ENCODE assay signal across 8 cellular contexts in genomic region chr10:72272689-72273409, GRCh38. TPM values are rescaled to one million over a fixed set of nuclear protein-coding genes. Genes with fewer than 3 reads are reported as not detected.
A peak's percentile ranks its signal among the peaks of the same experiment; 100 is the strongest.
DNase-seq lines count a peak whose midpoint lies in the region; ATAC-seq and TF ChIP-seq lines count a peak whose summit lies in the region.

No MANE protein-coding gene starts in this region.

- no peaks in the 10 kb centered on the region for H3K9me3 ChIP-seq in SJSA1 (replicated peaks)
- H3K9me3 ChIP-seq in iPS-20b (ENCODE audit: insufficient read depth, low read depth, low read length): no peaks in the 10 kb centered on the region

- ATAC-seq in GM19395 (IDR thresholded peaks at IDR 0.05; ENCODE audit: unreplicated experiment) (peak; percentile 30), HG02571 (IDR thresholded peaks at IDR 0.05; ENCODE audit: unreplicated experiment) (no peak)

- no peaks in the 10 kb centered on the region for H3K27me3 ChIP-seq in SJSA1 (replicated peaks)
- peaks cover 8% of the 10 kb centered on the region; the same call in 1 of the 2 replicates for H3K27me3 ChIP-seq in iPS-20b (ENCODE audit: insufficient read depth, low read length)

- H3K4me3 ChIP-seq in SJSA1: peak overlapping the region; percentile 49
- H3K4me3 ChIP-seq in cardiac fibroblast (replicated peaks in 1 of 2; ENCODE audit: low read depth in 2 of 2, low read length in 2 of 2): peak overlapping the region; percentile 60 to 90
- H3K4me3 ChIP-seq in iPS-20b (ENCODE audit: low read length): peak overlapping the region; percentile 97
- H3K4me3 ChIP-seq in retinal pigment epithelial cell (ENCODE audit: low read length): peak overlapping the region; percentile 73

- DNase-seq in DMS 273 treated with DMSO at 0.1 percent for 48 hours (lab: John Stamatoyannopoulos, UW): peak; percentile 41
- peak; percentile 59 to 70 for DNase-seq in Kasumi-1 (lab: John Stamatoyannopoulos, UW)
- DNase-seq in SJSA1 (ENCODE audit: low read depth in 1 of 2, low spot score in 2 of 2): peak; percentile 73 to 91
- DNase-seq in cardiac fibroblast (ENCODE audit: low read depth in 2 of 2): peak; percentile 97 to 98
- peak; percentile 72 for DNase-seq in retinal pigment epithelial cell (ENCODE audit: low read depth)

- peak overlapping the region; percentile 94 for H3K9ac ChIP-seq in iPS-20b (ENCODE audit: low read depth, low read length)

- H3K27ac ChIP-seq in SJSA1 (no peak overlapping the region), iPS-20b (ENCODE audit: low read length) (peak overlapping the region; percentile 44)

- H3K36me3 ChIP-seq in SJSA1 (peaks cover 11% of the 10 kb centered on the region), iPS-20b (ENCODE audit: insufficient read depth, low read depth, low read length) (peaks cover 14% of the 10 kb centered on the region)

- TF ChIP-seq CTCF in cardiac fibroblast (IDR thresholded peaks at IDR 0.05; ENCODE audit: low read depth, low read length) (no peak), retinal pigment epithelial cell (conservative IDR thresholded peaks at IDR 0.05; ENCODE audit: low read depth, low read length) (no peak)

- H3K4me1 ChIP-seq in SJSA1 (replicated peaks): peaks cover 25% of the 10 kb centered on the region
- H3K4me1 ChIP-seq in iPS-20b (ENCODE audit: insufficient read depth, low read length): peaks cover 16% of the 10 kb centered on the region

RNA-seq across cellular contexts. Expression of gene DDIT4, which starts 0.9 kb away (rescaled TPM):
- 13.6 and 20.6 TPM in 2 replicates for total RNA-seq in SJSA1 (2014; rRNA removed; shearing (Covaris generic))

RNA-seq across cellular contexts. Expression of gene ASCC1, which starts 56.8 kb away (rescaled TPM):
- total RNA-seq in SJSA1 (2014; rRNA removed; shearing (Covaris generic)): 39.4 and 51.1 TPM in 2 replicates

RNA-seq across cellular contexts. Expression of gene ANAPC16, which starts 57.0 kb away (rescaled TPM):
- 28.6 and 89.9 TPM in 2 replicates for total RNA-seq in SJSA1 (2014; rRNA removed; shearing (Covaris generic))

Comparison
In these comparisons a context has a peak if more than half of its experiments do, and no peak if none do; other contexts are left out.
1. DNase-seq: peak in every context shown above with its lines; median percentile 98 in cardiac fibroblast; 82 in SJSA1; 72 in retinal pigment epithelial cell; 64 in Kasumi-1; 41 in DMS 273 treated with DMSO at 0.1 percent for 48 hours.